ENCODE assay signal across 2 cellular contexts in genomic region chr4:24244663-24245519, GRCh38.
A peak's percentile ranks its signal among the peaks of the same experiment; 100 is the strongest.
TF ChIP-seq lines count a peak whose summit lies in the region.

No MANE protein-coding gene starts in this region.

TF ChIP-seq in IMR-90, 13 proteins besides CTCF, POLR2A, EP300 and RAD21 (continued from another document):
- TF ChIP-seq MAZ (IDR thresholded peaks at IDR 0.05; ENCODE audit: borderline replicate concordance, low read depth, low read length) (no peak), MAFK (IDR thresholded peaks at IDR 0.05; ENCODE audit: low read depth, low read length) (no peak), NFE2L2 (IDR thresholded peaks at IDR 0.05; ENCODE audit: low read depth, low read length) (no peak), USF2 (IDR thresholded peaks at IDR 0.05; ENCODE audit: low read depth, low read length) (no peak), CEBPB (IDR thresholded peaks at IDR 0.05; ENCODE audit: low read depth, low read length) (no peak), FOS (IDR thresholded peaks at IDR 0.05; ENCODE audit: low read depth, low read length) (no peak), RFX5 (IDR thresholded peaks at IDR 0.05; ENCODE audit: low read depth, low read length) (no peak), ELK1 (IDR thresholded peaks at IDR 0.05; ENCODE audit: borderline replicate concordance, low read depth, low read length) (no peak), MXI1 (IDR thresholded peaks at IDR 0.05; ENCODE audit: borderline replicate concordance, low read depth, low read length) (no peak), BHLHE40 (IDR thresholded peaks at IDR 0.05; ENCODE audit: low read depth, low read length) (no peak)

TF ChIP-seq in K562, 482 proteins besides CTCF, POLR2A, EP300 and RAD21:
- peak; percentile 47 for TF ChIP-seq ZNF512 (tag; IDR thresholded peaks at IDR 0.05)
- TF ChIP-seq USF2 (CRISPR knock-in tag; IDR thresholded peaks at IDR 0.05), result no peak
- peak; percentile 51; the same call in 1 of the 2 replicates for TF ChIP-seq L3MBTL2 (IDR thresholded peaks at IDR 0.05)
- TF ChIP-seq CEBPG (CRISPR knock-in tag; IDR thresholded peaks at IDR 0.05), result no peak
- TF ChIP-seq CEBPG (tag; conservative IDR thresholded peaks at IDR 0.05 in 1 of 2, IDR thresholded peaks at IDR 0.05 in 1 of 2), result peak in 1 of 2 experiments; percentile 28; a peak in 1 of 4 replicates
TF ChIP-seq in K562: peak in this region for 3.
